In the genomic region with DNA sequence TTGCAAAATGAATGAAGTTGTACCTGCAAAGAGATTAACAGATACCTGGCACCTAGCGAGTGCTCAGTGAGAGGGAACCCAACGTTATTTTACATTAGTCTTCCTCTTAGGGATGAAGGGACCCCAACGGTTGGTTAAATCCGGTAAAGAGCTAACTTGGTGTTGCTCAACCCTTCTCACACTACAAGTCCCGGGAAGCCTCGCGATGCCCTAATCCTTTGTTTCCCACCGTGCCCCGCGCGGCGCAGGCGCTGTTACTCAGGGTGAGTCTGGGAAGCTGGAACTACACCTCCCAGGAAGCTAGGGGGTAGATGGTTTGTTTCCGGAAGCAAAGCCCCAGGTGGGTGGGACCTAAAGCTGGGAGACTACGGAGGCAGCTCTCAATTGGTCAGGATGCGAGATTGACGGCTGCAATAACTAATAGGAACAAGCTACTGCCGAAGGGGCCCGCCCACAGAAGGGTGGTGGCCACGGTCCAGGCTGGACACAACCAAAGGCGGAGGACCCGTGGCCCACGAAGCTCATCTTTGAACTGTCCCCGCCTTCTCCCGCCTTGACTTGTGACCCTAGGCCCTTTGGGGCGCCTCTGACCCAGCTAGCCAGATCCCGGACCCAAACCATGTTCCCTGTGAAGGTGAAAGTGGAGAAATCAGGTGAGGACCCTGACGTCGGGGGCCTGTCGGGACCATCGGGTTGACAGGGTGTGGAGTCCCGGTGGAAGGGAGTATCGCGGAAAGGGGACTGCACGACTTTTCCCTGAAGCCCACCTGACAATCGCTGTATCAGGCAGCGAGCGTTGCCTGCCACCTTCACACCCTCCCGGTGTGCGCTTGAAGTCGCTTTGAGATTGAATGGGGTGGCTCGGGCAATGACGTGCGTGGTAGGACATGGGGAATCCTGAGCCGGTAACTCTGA, we compare ENCODE assay signal across 8 cellular contexts. TPM values are rescaled to one million over a fixed set of nuclear protein-coding genes. Genes with fewer than 3 reads are reported as not detected.
DNase-seq lines count a peak whose midpoint lies in the region; ATAC-seq and TF ChIP-seq lines count a peak whose summit lies in the region.

A gene with protein sequence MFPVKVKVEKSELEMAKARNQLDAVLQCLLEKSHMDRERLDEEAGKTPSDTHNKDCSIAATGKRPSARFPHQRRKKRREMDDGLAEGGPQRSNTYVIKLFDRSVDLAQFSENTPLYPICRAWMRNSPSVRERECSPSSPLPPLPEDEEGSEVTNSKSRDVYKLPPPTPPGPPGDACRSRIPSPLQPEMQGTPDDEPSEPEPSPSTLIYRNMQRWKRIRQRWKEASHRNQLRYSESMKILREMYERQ (plus strand): TSS at position 471 of the 915 bp plus-strand sequence. CDS start 149 bp downstream, at position 620.

- H3K4me1 Mint-ChIP-seq in activated T-helper 2 cell treated with anti-CD3 and anti-CD28 coated beads, Interferon-gamma antibody, Interleukin-2, Interleukin-4, amounts not matched to agents 10 μg/mL and 5 μg/mL and 100 μg/mL, durations not matched to agents 14 hours and 24 hours and 36 hours (ENCODE audit: low read depth), result peaks cover 31% of the 10 kb centered on the region
- peaks cover 23 to 55% (median 49%) of the 10 kb centered on the region in 4 donors for H3K4me1 Mint-ChIP-seq in naive thymus-derived CD8-positive, alpha-beta T cell

- CTCF ChIA-PET in RWPE1 (lab: Yijun Ruan, JAX), result interaction anchor here (0.6 kb wide), 2 partner anchors 13 to 149 kb away, joined by 3 read pairs; no protein-coding TSS in a partner anchor

- intact Hi-C loops in activated T-helper 2 cell treated with anti-CD3 and anti-CD28 coated beads, Interferon-gamma antibody, Interleukin-2, Interleukin-4, amounts not matched to agents 10 μg/mL and 5 μg/mL and 100 μg/mL, durations not matched to agents 14 hours and 24 hours and 36 hours (cut with micrococcal nuclease), result loop anchor here (1.0 to 10.0 kb wide), 5 partner anchors 10 to 466 kb away; a partner anchor contains a TSS

- DNase-seq in Daoy (ENCODE audit: low read depth) (peak; percentile 99), GOT3 (lab: John Stamatoyannopoulos, UW) (peak; percentile 95), LNCaP clone FGC (ENCODE audit: low read depth) (peak; percentile 98), RWPE1 (ENCODE audit: low spot score) (peak; percentile 99), fibroblast of mammary gland (ENCODE audit: low read depth) (peak; percentile 99)
- DNase-seq in activated T-helper 2 cell treated with anti-CD3 and anti-CD28 coated beads, Interferon-gamma antibody, Interleukin-2, Interleukin-4, amounts not matched to agents 10 μg/mL and 5 μg/mL and 100 μg/mL, durations not matched to agents 14 hours and 24 hours and 36 hours (ENCODE audit: low spot score), result peak; percentile 98
- peak; percentile 92 to 99 (median 98) for DNase-seq in naive thymus-derived CD8-positive, alpha-beta T cell
- peak; percentile 95 to 99 (median 98) for DNase-seq in stimulated activated naive CD4-positive, alpha-beta T cell (lab: John Stamatoyannopoulos, UW)

- POLR2A ChIA-PET in RWPE1 (lab: Yijun Ruan, JAX; ENCODE audit: low non-redundant PET), result interaction anchor here (0.6 to 1.0 kb wide), 3 partner anchors 8 to 11 kb away, joined by 3 to 4 read pairs (median 3); a partner anchor contains a TSS
- POLR2A ChIA-PET in naive thymus-derived CD8-positive, alpha-beta T cell (lab: Charles Lee), result interaction anchor here (0.5 to 1.8 kb wide), 16 partner anchors 8 to 380 kb away, joined by 3 to 15 read pairs (median 4); a partner anchor contains a TSS

- ATAC-seq in naive thymus-derived CD8-positive, alpha-beta T cell, result peak; percentile 74 to 75

- no peaks in the 10 kb centered on the region for H3K27me3 Mint-ChIP-seq in activated T-helper 2 cell treated with anti-CD3 and anti-CD28 coated beads, Interferon-gamma antibody, Interleukin-2, Interleukin-4, amounts not matched to agents 10 μg/mL and 5 μg/mL and 100 μg/mL, durations not matched to agents 14 hours and 24 hours and 36 hours (ENCODE audit: low read depth)
- H3K27me3 Mint-ChIP-seq in naive thymus-derived CD8-positive, alpha-beta T cell, result no peaks in the 10 kb centered on the region

- H3K4me3 ChIP-seq in LNCaP clone FGC (ENCODE audit: low read depth, low read length) (peak within 1 kb of the TSS; percentile 89), fibroblast of mammary gland (ENCODE audit: control insufficient read depth, low read depth, low read length) (peak within 1 kb of the TSS; percentile 85)

- peak within 1 kb of the TSS; percentile 65 for H3K27ac ChIP-seq in RWPE1

- peaks cover 15% of the 10 kb centered on the region for H3K36me3 Mint-ChIP-seq in activated T-helper 2 cell treated with anti-CD3 and anti-CD28 coated beads, Interferon-gamma antibody, Interleukin-2, Interleukin-4, amounts not matched to agents 10 μg/mL and 5 μg/mL and 100 μg/mL, durations not matched to agents 14 hours and 24 hours and 36 hours (ENCODE audit: low read depth)
- H3K36me3 Mint-ChIP-seq in naive thymus-derived CD8-positive, alpha-beta T cell, result peaks cover 0 to 4% (median 2%) of the 10 kb centered on the region in 3 donors

- peak within 1 kb of the TSS; percentile 90 for H3K27ac Mint-ChIP-seq in activated T-helper 2 cell treated with anti-CD3 and anti-CD28 coated beads, Interferon-gamma antibody, Interleukin-2, Interleukin-4, amounts not matched to agents 10 μg/mL and 5 μg/mL and 100 μg/mL, durations not matched to agents 14 hours and 24 hours and 36 hours
- H3K27ac Mint-ChIP-seq in naive thymus-derived CD8-positive, alpha-beta T cell, result peak within 1 kb of the TSS; percentile 89 to 98 (median 96)

- peak within 1 kb of the TSS; percentile 95 for H3K4me3 Mint-ChIP-seq in activated T-helper 2 cell treated with anti-CD3 and anti-CD28 coated beads, Interferon-gamma antibody, Interleukin-2, Interleukin-4, amounts not matched to agents 10 μg/mL and 5 μg/mL and 100 μg/mL, durations not matched to agents 14 hours and 24 hours and 36 hours (ENCODE audit: low read depth)
- peak within 1 kb of the TSS; percentile 96 to 99 (median 98) for H3K4me3 Mint-ChIP-seq in naive thymus-derived CD8-positive, alpha-beta T cell

- H3K9me3 Mint-ChIP-seq in activated T-helper 2 cell treated with anti-CD3 and anti-CD28 coated beads, Interferon-gamma antibody, Interleukin-2, Interleukin-4, amounts not matched to agents 10 μg/mL and 5 μg/mL and 100 μg/mL, durations not matched to agents 14 hours and 24 hours and 36 hours, result no peaks in the 10 kb centered on the region
- H3K9me3 Mint-ChIP-seq in naive thymus-derived CD8-positive, alpha-beta T cell, result no peaks in the 10 kb centered on the region

- TF ChIP-seq CTCF in LNCaP clone FGC (IDR thresholded peaks at IDR 0.05; ENCODE audit: control insufficient read depth, extremely low read depth, insufficient read depth), result no peak
- TF ChIP-seq CTCF in RWPE1 (conservative IDR thresholded peaks at IDR 0.05; ENCODE audit: low read depth), result no peak
- TF ChIP-seq CTCF in fibroblast of mammary gland (conservative IDR thresholded peaks at IDR 0.05; ENCODE audit: control insufficient read depth, insufficient read depth, low read depth, low read length), result no peak

RNA-seq across cellular contexts. Expression of the gene that starts here (rescaled TPM):
- 13.3 and 13.8 TPM in 2 replicates for total RNA-seq in Daoy (2014; rRNA removed; shearing (Covaris generic))
- 9.9 and 10.0 TPM in 2 replicates for total RNA-seq in activated T-helper 2 cell treated with anti-CD3 and anti-CD28 coated beads, Interferon-gamma antibody, Interleukin-2, Interleukin-4, amounts not matched to agents 10 μg/mL and 5 μg/mL and 100 μg/mL, durations not matched to agents 14 hours and 24 hours and 36 hours
- 10 to 100 TPM; 14.0 to 16.6 TPM for total RNA-seq in naive thymus-derived CD8-positive, alpha-beta T cell
- polyA plus RNA-seq in naive thymus-derived CD8-positive, alpha-beta T cell, result 10 to 100 TPM in 1 of 3 donors, 1 to 10 TPM in 2; 5.4 to 15.5 (median 8.1) TPM

Comparison
In these comparisons a context has a peak if more than half of its experiments do, and no peak if none do; other contexts are left out.
1. Peak in every context shown above with its lines: DNase-seq, ATAC-seq, H3K4me3 ChIP-seq and H3K27ac ChIP-seq.